1 cellular context compared by ENCODE assay signal in genomic region chr5:84381501-84382362, GRCh38.
TF ChIP-seq lines count a peak whose summit lies in the region.

No MANE protein-coding gene starts in this region.

TF ChIP-seq in SK-N-SH treated with all-trans-retinoic acid at 6 μM for 48 hours, 23 proteins besides CTCF, POLR2A, EP300 and RAD21 (continued from another document):
- TF ChIP-seq CREB5 (CRISPR knock-in tag; IDR thresholded peaks at IDR 0.05; ENCODE audit: low read depth) = no peak
- no peak for TF ChIP-seq TCF4 (CRISPR knock-in tag; IDR thresholded peaks at IDR 0.05; ENCODE audit: borderline replicate concordance)
- TF ChIP-seq PPARA (CRISPR knock-in tag; IDR thresholded peaks at IDR 0.05; ENCODE audit: borderline replicate concordance) = no peak
- TF ChIP-seq CSDC2 (CRISPR knock-in tag; IDR thresholded peaks at IDR 0.05) = no peak
TF ChIP-seq in SK-N-SH treated with all-trans-retinoic acid at 6 μM for 48 hours: peak in this region for 0.
